8 cellular contexts compared by ENCODE assay signal in genomic region chr13:97433727-97434416, GRCh38. TPM values are rescaled to one million over a fixed set of nuclear protein-coding genes. Genes with fewer than 3 reads are reported as not detected.
DNase-seq lines count a peak whose midpoint lies in the region; ATAC-seq and TF ChIP-seq lines count a peak whose summit lies in the region.

Gene RAP2A (plus strand): TSS chr13:97434169. CDS start chr13:97434471, 302 bp downstream.

- intact Hi-C loops in Panc1 (cut with micrococcal nuclease; ENCODE audit: unreplicated experiment) = no loop called here

- H3K9me3 ChIP-seq in Panc1 (ENCODE audit: control insufficient read depth, insufficient read depth, low read depth, low read length) (no peaks in the 10 kb centered on the region), muscle layer of duodenum (ENCODE audit: control insufficient read depth in 1 of 2, low read length in 2 of 2) (no peaks in the 10 kb centered on the region)

- peak within 1 kb of the TSS; percentile 90 for H3K4me3 Mint-ChIP-seq in activated T-cell treated with anti-CD3 and anti-CD28 coated beads, Interleukin-2, amount 50 U/mL, for 4 hours

- peaks cover 3% of the 10 kb centered on the region for H3K27me3 Mint-ChIP-seq in activated T-cell treated with anti-CD3 and anti-CD28 coated beads, Interleukin-2, amount 50 U/mL, for 4 hours (ENCODE audit: low read depth)

- in situ Hi-C loops in KBM-7 (cut with MboI; ENCODE audit: low pct_unique_long_range_greater_than_20kb, low sequenced_read_pairs) = no loop called here
- in situ Hi-C loops in Panc1 (cut with HindIII; ENCODE audit: low pct_unique_long_range_greater_than_20kb, low sequenced_read_pairs) = no loop called here

- no TSS peak for BruUV-seq in Panc1 (replicated peaks; lab: Mats Ljungman, UMichigan)

- H3K4me3 ChIP-seq in Panc1 (ENCODE audit: low read depth in 2 of 2, low read length in 2 of 2) = peak within 1 kb of the TSS; percentile 89 to 92
- peak within 1 kb of the TSS; percentile 89 to 95 for H3K4me3 ChIP-seq in muscle layer of duodenum (ENCODE audit: low read depth in 1 of 2, low read length in 2 of 2)

- no peaks in the 10 kb centered on the region for H3K27me3 ChIP-seq in Panc1 (ENCODE audit: control insufficient read depth, insufficient read depth, low read length)
- no peaks in the 10 kb centered on the region for H3K27me3 ChIP-seq in muscle layer of duodenum (ENCODE audit: low read depth, low read length)

- no peaks in the 10 kb centered on the region for H3K9me3 Mint-ChIP-seq in activated T-cell treated with anti-CD3 and anti-CD28 coated beads, Interleukin-2, amount 50 U/mL, for 4 hours

- DNase-seq in DMS114 treated with DMSO at 0.1 percent for 48 hours (lab: John Stamatoyannopoulos, UW; ENCODE audit: unreplicated experiment) (peak; percentile 66), KBM-7 (peak; percentile 88), Panc1 (ENCODE audit: low read depth, low spot score) (no peak)
- peak; percentile 87 for DNase-seq in activated T-cell treated with anti-CD3 and anti-CD28 coated beads, Interleukin-2, amount 50 U/mL, for 4 hours
- DNase-seq in stimulated activated CD8-positive, alpha-beta memory T cell treated with anti-CD3 and anti-CD28 coated beads, Interleukin-7, amount 100 ng/mL, for 24 hours (ENCODE audit: low read depth) = peak; percentile 77

- H3K27ac ChIP-seq in Panc1 (ENCODE audit: low read length) (peak within 1 kb of the TSS; percentile 89), muscle layer of duodenum (ENCODE audit: low read length) (peak within 1 kb of the TSS; percentile 99)

- peaks cover 23% of the 10 kb centered on the region; the same call in 1 of the 2 replicates for H3K4me1 ChIP-seq in Panc1 (ENCODE audit: control insufficient read depth, insufficient read depth, low read length)
- H3K4me1 ChIP-seq in muscle layer of duodenum (ENCODE audit: control insufficient read depth in 1 of 2, insufficient read depth in 2 of 2, low read length in 2 of 2) = peaks cover 3 to 22% of the 10 kb centered on the region in 2 donors

- no peaks in the 10 kb centered on the region for H3K36me3 Mint-ChIP-seq in activated T-cell treated with anti-CD3 and anti-CD28 coated beads, Interleukin-2, amount 50 U/mL, for 4 hours (ENCODE audit: insufficient read depth)

- no peak for TF ChIP-seq CTCF in Panc1 (IDR thresholded peaks at IDR 0.05)

- POLR2A ChIA-PET in Panc1 (lab: Charles Lee) = interaction anchor here (0.6 kb wide), 1 partner anchor 209 kb away, joined by 11 read pairs; no protein-coding TSS in a partner anchor

- H3K4me1 Mint-ChIP-seq in activated T-cell treated with anti-CD3 and anti-CD28 coated beads, Interleukin-2, amount 50 U/mL, for 4 hours (ENCODE audit: low read depth) = peaks cover 31% of the 10 kb centered on the region

- CTCF ChIA-PET in Panc1 (lab: Charles Lee) = interaction anchor here (0.8 kb wide), 1 partner anchor 90 kb away, joined by 4 read pairs; no protein-coding TSS in a partner anchor

- ATAC-seq in GM21717 (IDR thresholded peaks at IDR 0.05; ENCODE audit: unreplicated experiment) (peak; percentile 46), Panc1 (peak; percentile 79), esophagus mucosa (peak; percentile 80)
- peak; percentile 71 to 72 for ATAC-seq in activated T-cell treated with anti-CD3 and anti-CD28 coated beads, Interleukin-2, amount 50 U/mL, for 4 hours

- H3K36me3 ChIP-seq in Panc1 (ENCODE audit: control insufficient read depth, insufficient read depth, low read length) (no peaks in the 10 kb centered on the region), muscle layer of duodenum (ENCODE audit: control insufficient read depth in 1 of 2, insufficient read depth in 2 of 2, low read length in 2 of 2) (peaks cover 0 to 4% of the 10 kb centered on the region in 2 donors)

RNA-seq across cellular contexts. Expression of gene RAP2A, which starts in this region (rescaled TPM):
- total RNA-seq in Panc1 (2021; ENCODE audit: unreplicated experiment) = 44.3 TPM
- 28.6 TPM for polyA plus RNA-seq in Panc1 (2012; ENCODE audit: insufficient read length)
- total RNA-seq in activated T-cell treated with anti-CD3 and anti-CD28 coated beads, Interleukin-2, amount 50 U/mL, for 4 hours = 10 to 100 TPM; 11.1 to 16.0 (median 15.5) TPM
- total RNA-seq in esophagus mucosa = 43.8 TPM
